16 cellular contexts compared by ENCODE assay signal in genomic region chr2:107595749-107596148, GRCh38.
DNase-seq lines count a peak whose midpoint lies in the region; ATAC-seq and TF ChIP-seq lines count a peak whose summit lies in the region.
"Had no signal": no experiment of that assay in that cellular context is flagged by ENCODE, and none has a peak within 500 bp of the region (broad histone marks: within the 10 kb centered on the region; RNA-seq: fewer than 3 reads in every experiment).

No MANE protein-coding gene starts in this region.

- DNase-seq in EH (ENCODE audit: low read depth) (peak; percentile 86), RKO (ENCODE audit: low spot score) (peak; percentile 10), epithelial cell of prostate (ENCODE audit: low read depth, low spot score) (peak; percentile 14), osteoblast (ENCODE audit: insufficient read length, low spot score, missing footprints) (peak; percentile 9), left ventricle myocardium inferior (no peak), 8988T (no peak)
- no peak for DNase-seq in stimulated activated naive CD8-positive, alpha-beta T cell treated with anti-CD3 and anti-CD28 coated beads, Interleukin-15, amount 100 ng/mL, for 72 hours
- DNase-seq in activated CD4-positive, alpha-beta memory T cell treated with anti-CD3 and anti-CD28 coated beads, Interleukin-2, amount 10 ng/mL, durations not matched to agents 7 days and 5 days = no peak
- DNase-seq: activated CD8-positive, alpha-beta memory T cell treated with anti-CD3 and anti-CD28 coated beads for 24 hours; CD4-positive, alpha-beta memory T cell; NCI-H146; NCI-H524 treated with DMSO at 0.1 percent for 48 hours; small intestine; stimulated activated naive B cell treated with anti-CD40 and anti-IgM and Interleukin-4, amounts not matched to agents 10 μg/mL and 1 μg/mL and 100 μg/mL, for 72 hours; WERI-Rb-1 had no signal

- no peaks in the 10 kb centered on the region for H3K36me3 ChIP-seq in osteoblast (ENCODE audit: insufficient read depth, low read length)
- no peaks in the 10 kb centered on the region for H3K36me3 ChIP-seq in left ventricle myocardium inferior
- H3K36me3 ChIP-seq: WERI-Rb-1 had no signal

- peak overlapping the region; percentile 1 for H3K4me3 ChIP-seq in osteoblast (ENCODE audit: insufficient read depth, low read length)
- no peak overlapping the region for H3K4me3 ChIP-seq in left ventricle myocardium inferior

- peaks cover 25% of the 10 kb centered on the region for H3K4me1 ChIP-seq in osteoblast (ENCODE audit: insufficient read depth, low read length)
- H3K4me1 ChIP-seq in left ventricle myocardium inferior = peaks cover 17% of the 10 kb centered on the region

- no peak for ATAC-seq in stimulated activated naive CD8-positive, alpha-beta T cell treated with anti-CD3 and anti-CD28 coated beads, Interleukin-15, amount 100 ng/mL, for 72 hours
- ATAC-seq: stimulated activated naive B cell treated with anti-CD40 and anti-IgM and Interleukin-4, amounts not matched to agents 10 μg/mL and 1 μg/mL and 100 μg/mL, for 72 hours had no signal

- peak overlapping the region; percentile 53 for H3K4me2 ChIP-seq in osteoblast (ENCODE audit: insufficient read depth, low read length)
- H3K4me2 ChIP-seq: KMS-11 had no signal

- H3K27ac ChIP-seq in epithelial cell of prostate (peak overlapping the region; percentile 3), osteoblast (ENCODE audit: low read depth, low read length) (peak overlapping the region; percentile 31), left ventricle myocardium inferior (replicated peaks) (no peak overlapping the region)
- H3K27ac ChIP-seq: KMS-11, WERI-Rb-1 had no signal

- no peaks in the 10 kb centered on the region for H3K79me2 ChIP-seq in osteoblast (ENCODE audit: insufficient read depth, low read length)

- no peak overlapping the region for H3K4me3 Mint-ChIP-seq in stimulated activated naive CD8-positive, alpha-beta T cell treated with anti-CD3 and anti-CD28 coated beads, Interleukin-15, amount 100 ng/mL, for 72 hours
- no peak overlapping the region for H3K4me3 Mint-ChIP-seq in activated CD4-positive, alpha-beta memory T cell treated with anti-CD3 and anti-CD28 coated beads, Interleukin-2, amount 10 ng/mL, durations not matched to agents 7 days and 5 days
- H3K4me3 Mint-ChIP-seq: CD4-positive, alpha-beta memory T cell; stimulated activated naive B cell treated with anti-CD40 and anti-IgM and Interleukin-4, amounts not matched to agents 10 μg/mL and 1 μg/mL and 100 μg/mL, for 72 hours had no signal

- peak overlapping the region; percentile 58 for H2AFZ ChIP-seq in osteoblast (ENCODE audit: low read length)

- intact Hi-C loops in left ventricle myocardium inferior (cut with micrococcal nuclease) = no loop called here

- H3K9me3 Mint-ChIP-seq in stimulated activated naive CD8-positive, alpha-beta T cell treated with anti-CD3 and anti-CD28 coated beads, Interleukin-15, amount 100 ng/mL, for 72 hours = peaks cover 0 to 17% of the 10 kb centered on the region in 2 donors
- peaks cover 3% of the 10 kb centered on the region for H3K9me3 Mint-ChIP-seq in activated CD4-positive, alpha-beta memory T cell treated with anti-CD3 and anti-CD28 coated beads, Interleukin-2, amount 10 ng/mL, durations not matched to agents 7 days and 5 days

- H4K20me1 ChIP-seq in osteoblast (ENCODE audit: insufficient read depth, low read length) = no peaks in the 10 kb centered on the region

- H3K36me3 Mint-ChIP-seq in activated CD4-positive, alpha-beta memory T cell treated with anti-CD3 and anti-CD28 coated beads, Interleukin-2, amount 10 ng/mL, durations not matched to agents 7 days and 5 days (ENCODE audit: low read depth) = no peaks in the 10 kb centered on the region
- H3K36me3 Mint-ChIP-seq: CD4-positive, alpha-beta memory T cell; stimulated activated naive B cell treated with anti-CD40 and anti-IgM and Interleukin-4, amounts not matched to agents 10 μg/mL and 1 μg/mL and 100 μg/mL, for 72 hours had no signal

- H3K9me3 ChIP-seq in osteoblast (ENCODE audit: low read depth, low read length) = no peaks in the 10 kb centered on the region
- no peaks in the 10 kb centered on the region for H3K9me3 ChIP-seq in left ventricle myocardium inferior (replicated peaks)

- TF ChIP-seq CTCF in osteoblast (IDR thresholded peaks at IDR 0.05; ENCODE audit: extremely low read depth, low read depth, low read length) (no peak), left ventricle myocardium inferior (IDR thresholded peaks at IDR 0.05; ENCODE audit: borderline replicate concordance) (no peak)

- no peaks in the 10 kb centered on the region for H3K4me1 Mint-ChIP-seq in stimulated activated naive CD8-positive, alpha-beta T cell treated with anti-CD3 and anti-CD28 coated beads, Interleukin-15, amount 100 ng/mL, for 72 hours
- H3K4me1 Mint-ChIP-seq in activated CD4-positive, alpha-beta memory T cell treated with anti-CD3 and anti-CD28 coated beads, Interleukin-2, amount 10 ng/mL, durations not matched to agents 7 days and 5 days = no peaks in the 10 kb centered on the region
- H3K4me1 Mint-ChIP-seq: CD4-positive, alpha-beta memory T cell; stimulated activated naive B cell treated with anti-CD40 and anti-IgM and Interleukin-4, amounts not matched to agents 10 μg/mL and 1 μg/mL and 100 μg/mL, for 72 hours had no signal

- H3K27me3 Mint-ChIP-seq in stimulated activated naive CD8-positive, alpha-beta T cell treated with anti-CD3 and anti-CD28 coated beads, Interleukin-15, amount 100 ng/mL, for 72 hours = no peaks in the 10 kb centered on the region
- H3K27me3 Mint-ChIP-seq in activated CD4-positive, alpha-beta memory T cell treated with anti-CD3 and anti-CD28 coated beads, Interleukin-2, amount 10 ng/mL, durations not matched to agents 7 days and 5 days = no peaks in the 10 kb centered on the region
- H3K27me3 Mint-ChIP-seq: stimulated activated naive B cell treated with anti-CD40 and anti-IgM and Interleukin-4, amounts not matched to agents 10 μg/mL and 1 μg/mL and 100 μg/mL, for 72 hours had no signal

- H3K27ac Mint-ChIP-seq in stimulated activated naive CD8-positive, alpha-beta T cell treated with anti-CD3 and anti-CD28 coated beads, Interleukin-15, amount 100 ng/mL, for 72 hours = no peak overlapping the region
- no peak overlapping the region for H3K27ac Mint-ChIP-seq in activated CD4-positive, alpha-beta memory T cell treated with anti-CD3 and anti-CD28 coated beads, Interleukin-2, amount 10 ng/mL, durations not matched to agents 7 days and 5 days
- H3K27ac Mint-ChIP-seq: CD4-positive, alpha-beta memory T cell; stimulated activated naive B cell treated with anti-CD40 and anti-IgM and Interleukin-4, amounts not matched to agents 10 μg/mL and 1 μg/mL and 100 μg/mL, for 72 hours had no signal

- POLR2A ChIA-PET in activated CD4-positive, alpha-beta memory T cell treated with anti-CD3 and anti-CD28 coated beads, Interleukin-2, amount 10 ng/mL, durations not matched to agents 7 days and 5 days (lab: Charles Lee) = no interaction called here

- H3K27me3 ChIP-seq in osteoblast (ENCODE audit: insufficient read depth, low read length) = no peaks in the 10 kb centered on the region
- H3K27me3 ChIP-seq in left ventricle myocardium inferior (ENCODE audit: low read depth) = no peaks in the 10 kb centered on the region

- CTCF ChIA-PET in activated CD4-positive, alpha-beta memory T cell treated with anti-CD3 and anti-CD28 coated beads, Interleukin-2, amount 10 ng/mL, durations not matched to agents 7 days and 5 days (lab: Charles Lee) = no interaction called here

Comparison
In these comparisons a context has a peak if more than half of its experiments do, and no peak if none do; other contexts are left out.
1. DNase-seq: peak in EH (single experiment), RKO (single experiment), epithelial cell of prostate (single experiment) and osteoblast (single experiment); none in stimulated activated naive CD8-positive, alpha-beta T cell treated with anti-CD3 and anti-CD28 coated beads, Interleukin-15, amount 100 ng/mL, for 72 hours (0 of 2), left ventricle myocardium inferior (single experiment), activated CD4-positive, alpha-beta memory T cell treated with anti-CD3 and anti-CD28 coated beads, Interleukin-2, amount 10 ng/mL, durations not matched to agents 7 days and 5 days (single experiment) and 8988T (single experiment).